ENCODE assay signal across 24 cellular contexts in genomic region chr4:3231431-3231980, GRCh38. TPM values are rescaled to one million over a fixed set of nuclear protein-coding genes. Genes with fewer than 3 reads are reported as not detected.
DNase-seq lines count a peak whose midpoint lies in the region; ATAC-seq and TF ChIP-seq lines count a peak whose summit lies in the region.
"Had no signal": no experiment of that assay in that cellular context is flagged by ENCODE, and none has a peak within 500 bp of the region (broad histone marks: within the 10 kb centered on the region; RNA-seq: fewer than 3 reads in every experiment).

No MANE protein-coding gene starts in this region.

- H3K9me3 ChIP-seq in adipocyte (ENCODE audit: control insufficient read depth, low read length) (no peaks in the 10 kb centered on the region), lower lobe of right lung (no peaks in the 10 kb centered on the region)
- H3K9me3 ChIP-seq: tibial nerve had no signal

- H3K27me3 ChIP-seq in adipocyte (replicated peaks; ENCODE audit: control insufficient read depth, insufficient read depth, low read length) (no peaks in the 10 kb centered on the region), lower lobe of right lung (ENCODE audit: low read depth) (no peaks in the 10 kb centered on the region), brain microvascular endothelial cell (replicated peaks) (no peaks in the 10 kb centered on the region)
- H3K27me3 ChIP-seq: tibial nerve had no signal

- H3K27ac ChIP-seq in lower lobe of right lung (no peak overlapping the region), brain microvascular endothelial cell (no peak overlapping the region)
- H3K27ac ChIP-seq: RWPE1, SK-N-MC, skin epidermis, tibial nerve had no signal

- no peaks in the 10 kb centered on the region for H3K27me3 Mint-ChIP-seq in stimulated activated naive CD8-positive, alpha-beta T cell treated with anti-CD3 and anti-CD28 coated beads, Interleukin-15, Interleukin-2, amounts not matched to agents 100 ng/mL and 50 ng/mL, for 24 hours
- no peaks in the 10 kb centered on the region for H3K27me3 Mint-ChIP-seq in activated naive CD4-positive, alpha-beta T cell treated with anti-CD3 and anti-CD28 coated beads, Interleukin-2, amount 10 ng/mL, durations not matched to agents 7 days and 5 days
- H3K27me3 Mint-ChIP-seq: dendritic cell treated with granulocyte-macrophage colony-stimulating factor and Interleukin-4, amounts not matched to agents 40 ng/mL and 50 ng/mL, for 4 days; naive thymus-derived CD8-positive, alpha-beta T cell had no signal

- intact Hi-C loops in lower lobe of right lung (cut with DNase I) = no loop called here

- peaks cover 4% of the 10 kb centered on the region for H3K9me3 Mint-ChIP-seq in stimulated activated naive CD8-positive, alpha-beta T cell treated with anti-CD3 and anti-CD28 coated beads, Interleukin-15, Interleukin-2, amounts not matched to agents 100 ng/mL and 50 ng/mL, for 24 hours
- peaks cover 7% of the 10 kb centered on the region for H3K9me3 Mint-ChIP-seq in activated naive CD4-positive, alpha-beta T cell treated with anti-CD3 and anti-CD28 coated beads, Interleukin-2, amount 10 ng/mL, durations not matched to agents 7 days and 5 days
- H3K9me3 Mint-ChIP-seq: dendritic cell treated with granulocyte-macrophage colony-stimulating factor and Interleukin-4, amounts not matched to agents 40 ng/mL and 50 ng/mL, for 4 days; naive thymus-derived CD8-positive, alpha-beta T cell had no signal

- TF ChIP-seq CTCF in lower lobe of right lung (IDR thresholded peaks at IDR 0.05) (no peak), brain microvascular endothelial cell (IDR thresholded peaks at IDR 0.05; ENCODE audit: low read depth, low read length, missing control alignments) (no peak)

- H3K36me3 Mint-ChIP-seq in stimulated activated naive CD8-positive, alpha-beta T cell treated with anti-CD3 and anti-CD28 coated beads, Interleukin-15, Interleukin-2, amounts not matched to agents 100 ng/mL and 50 ng/mL, for 24 hours (ENCODE audit: low read depth) = peaks cover 31% of the 10 kb centered on the region
- H3K36me3 Mint-ChIP-seq in activated naive CD4-positive, alpha-beta T cell treated with anti-CD3 and anti-CD28 coated beads, Interleukin-2, amount 10 ng/mL, durations not matched to agents 7 days and 5 days = peaks cover 48% of the 10 kb centered on the region

- no peak overlapping the region for H3K4me3 Mint-ChIP-seq in stimulated activated naive CD8-positive, alpha-beta T cell treated with anti-CD3 and anti-CD28 coated beads, Interleukin-15, Interleukin-2, amounts not matched to agents 100 ng/mL and 50 ng/mL, for 24 hours
- no peak overlapping the region for H3K4me3 Mint-ChIP-seq in activated naive CD4-positive, alpha-beta T cell treated with anti-CD3 and anti-CD28 coated beads, Interleukin-2, amount 10 ng/mL, durations not matched to agents 7 days and 5 days
- H3K4me3 Mint-ChIP-seq: dendritic cell treated with granulocyte-macrophage colony-stimulating factor and Interleukin-4, amounts not matched to agents 40 ng/mL and 50 ng/mL, for 4 days; naive thymus-derived CD8-positive, alpha-beta T cell had no signal

- peak overlapping the region; percentile 21 for H3K27ac Mint-ChIP-seq in stimulated activated naive CD8-positive, alpha-beta T cell treated with anti-CD3 and anti-CD28 coated beads, Interleukin-15, Interleukin-2, amounts not matched to agents 100 ng/mL and 50 ng/mL, for 24 hours
- no peak overlapping the region for H3K27ac Mint-ChIP-seq in activated naive CD4-positive, alpha-beta T cell treated with anti-CD3 and anti-CD28 coated beads, Interleukin-2, amount 10 ng/mL, durations not matched to agents 7 days and 5 days
- H3K27ac Mint-ChIP-seq: dendritic cell treated with granulocyte-macrophage colony-stimulating factor and Interleukin-4, amounts not matched to agents 40 ng/mL and 50 ng/mL, for 4 days had no signal

- H3K4me1 ChIP-seq in adipocyte (ENCODE audit: control insufficient read depth, insufficient read depth, low read length) (no peaks in the 10 kb centered on the region), lower lobe of right lung (peaks cover 5% of the 10 kb centered on the region)
- H3K4me1 ChIP-seq: tibial nerve had no signal

- H3K4me3 ChIP-seq in adipocyte (ENCODE audit: low read length) (no peak overlapping the region), lower lobe of right lung (no peak overlapping the region), brain microvascular endothelial cell (ENCODE audit: low read depth, low read length) (no peak overlapping the region)
- H3K4me3 ChIP-seq: SK-N-MC, skin epidermis, tibial nerve had no signal

- no peak for ATAC-seq in stimulated activated naive CD8-positive, alpha-beta T cell treated with anti-CD3 and anti-CD28 coated beads, Interleukin-15, Interleukin-2, amounts not matched to agents 100 U/mL and 50 U/mL, for 24 hours
- ATAC-seq in lower lobe of right lung = no peak
- ATAC-seq: left lobe of liver; naive thymus-derived CD8-positive, alpha-beta T cell had no signal

- H3K36me3 ChIP-seq in adipocyte (ENCODE audit: control insufficient read depth, insufficient read depth, low read length, severe bottlenecking) = peaks cover 76% of the 10 kb centered on the region
- H3K36me3 ChIP-seq in lower lobe of right lung = peaks cover 94% of the 10 kb centered on the region
- H3K36me3 ChIP-seq in brain microvascular endothelial cell (replicated peaks) = peaks cover 56% of the 10 kb centered on the region

- H3K9ac ChIP-seq in adipocyte (ENCODE audit: low read length) = no peak overlapping the region

- H3K4me1 Mint-ChIP-seq in stimulated activated naive CD8-positive, alpha-beta T cell treated with anti-CD3 and anti-CD28 coated beads, Interleukin-15, Interleukin-2, amounts not matched to agents 100 ng/mL and 50 ng/mL, for 24 hours (ENCODE audit: low read depth) = peaks cover 6% of the 10 kb centered on the region
- peaks cover 2% of the 10 kb centered on the region for H3K4me1 Mint-ChIP-seq in activated naive CD4-positive, alpha-beta T cell treated with anti-CD3 and anti-CD28 coated beads, Interleukin-2, amount 10 ng/mL, durations not matched to agents 7 days and 5 days

- in situ Hi-C loops in brain microvascular endothelial cell (cut with HindIII; ENCODE audit: low pct_ligation_motif_present, low sequenced_read_pairs) = no loop called here

- no peak for DNase-seq in stimulated activated naive CD8-positive, alpha-beta T cell treated with anti-CD3 and anti-CD28 coated beads, Interleukin-15, Interleukin-2, amounts not matched to agents 100 U/mL and 50 U/mL, for 24 hours
- DNase-seq in adipocyte (ENCODE audit: low read depth) = peak; percentile 3
- DNase-seq in lower lobe of right lung = peak; percentile 22
- DNase-seq in NCI-H1436 (lab: John Stamatoyannopoulos, UW) = no peak
- DNase-seq in activated naive CD4-positive, alpha-beta T cell treated with anti-CD3 and anti-CD28 coated beads, Interleukin-2, amount 10 ng/mL, durations not matched to agents 7 days and 5 days = no peak
- no peak for DNase-seq in brain microvascular endothelial cell
- DNase-seq in NCI-H82 treated with DMSO at 0.1 percent for 48 hours (lab: John Stamatoyannopoulos, UW; ENCODE audit: unreplicated experiment) = no peak
- DNase-seq: activated CD4-positive, CD25-positive, alpha-beta regulatory T cell treated with anti-CD3 and anti-CD28 coated beads, Interleukin-2, amount 50 U/mL, for 72 hours; activated naive CD4-positive, alpha-beta T cell treated with Interleukin-2 at 50 U/mL for 16 hours; activated T-cell treated with anti-CD3 and anti-CD28 coated beads, Interleukin-2, amount 50 U/mL, for 48 hours; DMS53; GF-D8; KG1; NCI-H1436 treated with DMSO at 0.1 percent for 48 hours; NCI-H345; NCI-H774 had no signal

- CTCF ChIA-PET in activated naive CD4-positive, alpha-beta T cell treated with anti-CD3 and anti-CD28 coated beads, Interleukin-2, amount 10 ng/mL, durations not matched to agents 7 days and 5 days (lab: Charles Lee) = no interaction called here

RNA-seq across cellular contexts. Expression of gene MSANTD1, which starts 17.5 kb away (rescaled TPM):
- 1.9 TPM for total RNA-seq in lower lobe of right lung

Comparison
In these comparisons a context has a peak if more than half of its experiments do, and no peak if none do; other contexts are left out.
1. DNase-seq: peak in adipocyte (single experiment) and lower lobe of right lung (single experiment); none in stimulated activated naive CD8-positive, alpha-beta T cell treated with anti-CD3 and anti-CD28 coated beads, Interleukin-15, Interleukin-2, amounts not matched to agents 100 U/mL and 50 U/mL, for 24 hours (single experiment), NCI-H1436 (single experiment), activated naive CD4-positive, alpha-beta T cell treated with anti-CD3 and anti-CD28 coated beads, Interleukin-2, amount 10 ng/mL, durations not matched to agents 7 days and 5 days (single experiment), brain microvascular endothelial cell (single experiment) and NCI-H82 treated with DMSO at 0.1 percent for 48 hours (single experiment).